8 cellular contexts compared by ENCODE assay signal in genomic region chr9:4762108-4762888, GRCh38. TPM values are rescaled to one million over a fixed set of nuclear protein-coding genes. Genes with fewer than 3 reads are reported as not detected.
DNase-seq lines count a peak whose midpoint lies in the region; ATAC-seq lines count a peak whose summit lies in the region.

No MANE protein-coding gene starts in this region.

- H3K4me3 Mint-ChIP-seq in activated CD4-positive, alpha-beta memory T cell treated with anti-CD3 and anti-CD28 coated beads for 36 hours, result peak overlapping the region; percentile 17

- DNase-seq in AML-193 (lab: John Stamatoyannopoulos, UW) (peak; percentile 78 to 84), NCI-H446 (lab: John Stamatoyannopoulos, UW) (peak; percentile 24 to 81), medulla oblongata (ENCODE audit: extremely low spot score) (peak; percentile 89)
- peak; percentile 88 for DNase-seq in activated CD4-positive, alpha-beta memory T cell treated with anti-CD3 and anti-CD28 coated beads for 36 hours
- peak; percentile 75 for DNase-seq in effector CD4-positive, alpha-beta T cell
- DNase-seq in stimulated activated CD8-positive, alpha-beta memory T cell treated with anti-CD3 and anti-CD28 coated beads, Interleukin-12 subunit alpha, Interleukin-12 subunit beta, amount 100 ng/mL, for 4 hours (ENCODE audit: low read depth), result peak; percentile 46

- peak overlapping the region; percentile 42 for H3K27ac Mint-ChIP-seq in activated CD4-positive, alpha-beta memory T cell treated with anti-CD3 and anti-CD28 coated beads for 36 hours

- CTCF ChIA-PET in activated CD4-positive, alpha-beta memory T cell treated with anti-CD3 and anti-CD28 coated beads for 36 hours (lab: Charles Lee), result interaction anchor here (0.7 to 6.5 kb wide), 22 partner anchors 9 to 838 kb away, joined by 3 to 106 read pairs (median 4); partner anchors contain the start of genes AK3, JAK2 and RCL1

- H3K27me3 Mint-ChIP-seq in activated CD4-positive, alpha-beta memory T cell treated with anti-CD3 and anti-CD28 coated beads for 36 hours, result peaks cover 3% of the 10 kb centered on the region

- no peaks in the 10 kb centered on the region for H3K9me3 Mint-ChIP-seq in activated CD4-positive, alpha-beta memory T cell treated with anti-CD3 and anti-CD28 coated beads for 36 hours

- ATAC-seq in GM18909 (IDR thresholded peaks at IDR 0.05; ENCODE audit: poor library complexity, unreplicated experiment), result peak; percentile 95
- ATAC-seq in HG03175 (IDR thresholded peaks at IDR 0.05; ENCODE audit: unreplicated experiment), result peak; percentile 94

- intact Hi-C loops in activated CD4-positive, alpha-beta memory T cell treated with anti-CD3 and anti-CD28 coated beads for 36 hours (cut with micrococcal nuclease), result loop anchor here (1.0 to 5.0 kb wide), 9 partner anchors 30 to 675 kb away; partner anchors contain the start of genes PLGRKT and RCL1

- H3K4me1 Mint-ChIP-seq in activated CD4-positive, alpha-beta memory T cell treated with anti-CD3 and anti-CD28 coated beads for 36 hours (ENCODE audit: low read depth), result peaks cover 11% of the 10 kb centered on the region

- H3K36me3 Mint-ChIP-seq in activated CD4-positive, alpha-beta memory T cell treated with anti-CD3 and anti-CD28 coated beads for 36 hours, result no peaks in the 10 kb centered on the region

- POLR2A ChIA-PET in activated CD4-positive, alpha-beta memory T cell treated with anti-CD3 and anti-CD28 coated beads for 36 hours (lab: Charles Lee), result no interaction called here

RNA-seq across cellular contexts. Expression of gene AK3, which starts 21.3 kb away (rescaled TPM):
- total RNA-seq in activated CD4-positive, alpha-beta memory T cell treated with anti-CD3 and anti-CD28 coated beads for 36 hours, result 10 to 100 TPM; 33.8 to 34.5 TPM

RNA-seq across cellular contexts. Expression of gene RCL1, which starts 30.4 kb away (rescaled TPM):
- total RNA-seq in activated CD4-positive, alpha-beta memory T cell treated with anti-CD3 and anti-CD28 coated beads for 36 hours, result 10 to 100 TPM; 26.0 to 28.2 TPM

Comparison
In these comparisons a context has a peak if more than half of its experiments do, and no peak if none do; other contexts are left out.
1. Peak in every context shown above with its lines: DNase-seq and ATAC-seq.